ENCODE assay signal across 21 cellular contexts in genomic region chr9:19935422-19935821, GRCh38.
"Had no signal": no experiment of that assay in that cellular context is flagged by ENCODE, and none has a peak within 500 bp of the region (broad histone marks: within the 10 kb centered on the region; RNA-seq: fewer than 3 reads in every experiment).

No MANE protein-coding gene starts in this region.

- H3K27me3 ChIP-seq: adrenal gland, dorsolateral prefrontal cortex, gastroesophageal sphincter, tibial nerve, vagina had no signal

- H3K36me3 ChIP-seq: adrenal gland, cardiac muscle cell, gastroesophageal sphincter, heart right ventricle, tibial nerve, vagina had no signal

- H3K9me3 ChIP-seq: adrenal gland, gastroesophageal sphincter, heart right ventricle, tibial nerve, vagina had no signal

- FAIRE-seq: islet of Langerhans had no signal

- H3K36me3 Mint-ChIP-seq: activated CD4-positive, alpha-beta memory T cell treated with anti-CD3 and anti-CD28 coated beads for 36 hours; naive B cell had no signal

- H3K4me1 ChIP-seq: adrenal gland, vagina had no signal

- H3K27ac ChIP-seq: adrenal gland, cardiac muscle cell, dorsolateral prefrontal cortex, tibial nerve, vagina had no signal

- H3K4me3 ChIP-seq: cardiac muscle cell had no signal

- H3K27ac Mint-ChIP-seq: activated CD4-positive, alpha-beta memory T cell treated with anti-CD3 and anti-CD28 coated beads for 36 hours; activated naive CD4-positive, alpha-beta T cell treated with anti-CD3 and anti-CD28 coated beads, Interleukin-2, amount 50 U/mL, for 24 hours; activated T-cell treated with anti-CD3 and anti-CD28 coated beads, Interleukin-2, amount 50 U/mL, for 24 hours had no signal

- H3K9me3 Mint-ChIP-seq: activated CD4-positive, alpha-beta memory T cell treated with anti-CD3 and anti-CD28 coated beads for 36 hours; activated naive CD4-positive, alpha-beta T cell treated with anti-CD3 and anti-CD28 coated beads, Interleukin-2, amount 50 U/mL, for 24 hours; activated T-cell treated with anti-CD3 and anti-CD28 coated beads, Interleukin-2, amount 50 U/mL, for 24 hours; naive B cell had no signal

- ATAC-seq: gastroesophageal sphincter, left colon had no signal

- DNase-seq: activated CD4-positive, alpha-beta memory T cell treated with anti-CD3 and anti-CD28 coated beads for 36 hours; activated CD4-positive, alpha-beta T cell treated with anti-CD3 and anti-CD28 coated beads for 1 hour; activated effector memory CD4-positive, alpha-beta T cell treated with anti-CD3 and anti-CD28 coated beads, Interleukin-2, amount 50 U/mL, for 16 hours; activated T-cell treated with anti-CD3 and anti-CD28 coated beads, Interleukin-2, amount 50 U/mL, for 24 hours; adrenal gland; dorsolateral prefrontal cortex; erythroblast; heart right ventricle; left colon; naive B cell; posterior cingulate gyrus; retina; stimulated activated CD4-positive, alpha-beta T cell treated with anti-CD3 and anti-CD28 coated beads, Interleukin-4, amount 100 ng/mL, for 24 hours; stimulated activated naive CD4-positive, alpha-beta T cell; T1000 had no signal
